Comparison of ENCODE assay signal across 8 cellular contexts in genomic region chr3:45034612-45035252, GRCh38. TPM values are rescaled to one million over a fixed set of nuclear protein-coding genes. Genes with fewer than 3 reads are reported as not detected.
DNase-seq lines count a peak whose midpoint lies in the region; ATAC-seq, FAIRE-seq and TF ChIP-seq lines count a peak whose summit lies in the region.

No MANE protein-coding gene starts in this region.

- no peak for TF ChIP-seq CTCF in RWPE1 (conservative IDR thresholded peaks at IDR 0.05; ENCODE audit: low read depth)

- H3K27ac ChIP-seq in SJCRH30 (no peak overlapping the region), RWPE1 (no peak overlapping the region), small intestine (ENCODE audit: low read depth in 1 of 2, low read length in 1 of 2) (no peak overlapping the region)

- peak; percentile 18 to 27 for DNase-seq in SJCRH30
- peak; percentile 86 for DNase-seq in Right ventricle myocardium superior
- DNase-seq in stimulated activated effector memory CD8-positive, alpha-beta T cell treated with anti-CD3 and anti-CD28 coated beads, Interleukin-12 subunit alpha, Interleukin-12 subunit beta, amount 100 ng/mL, for 72 hours (ENCODE audit: low spot score in 2 of 2) = peak in 1 of 2 donors; percentile 68
- DNase-seq in RWPE1 (ENCODE audit: low spot score) = no peak
- no peak for DNase-seq in SHP77 treated with DMSO at 0.1 percent for 48 hours (lab: John Stamatoyannopoulos, UW)
- DNase-seq in small intestine = no peak

- WGBS in small intestine, 3 donors = 47 to 79% (median 55%) methylated on average over 3 of the region's 3 CpGs

- no peak overlapping the region for H3K27ac Mint-ChIP-seq in stimulated activated effector memory CD8-positive, alpha-beta T cell treated with anti-CD3 and anti-CD28 coated beads, Interleukin-12 subunit alpha, Interleukin-12 subunit beta, amount 100 ng/mL, for 72 hours

- POLR2A ChIA-PET in RWPE1 (lab: Yijun Ruan, JAX; ENCODE audit: low non-redundant PET) = no interaction called here

- intact Hi-C loops in Right ventricle myocardium superior (cut with DNase I) = no loop called here

- H3K36me3 ChIP-seq in SJCRH30 = no peaks in the 10 kb centered on the region
- no peaks in the 10 kb centered on the region for H3K36me3 ChIP-seq in small intestine (ENCODE audit: control insufficient read depth in 2 of 2, insufficient read depth in 2 of 2, low read length in 2 of 2)

- H3K9me3 ChIP-seq in SJCRH30 (replicated peaks) (no peaks in the 10 kb centered on the region), small intestine (ENCODE audit: control insufficient read depth, low read depth) (no peaks in the 10 kb centered on the region)

- H3K4me1 Mint-ChIP-seq in stimulated activated effector memory CD8-positive, alpha-beta T cell treated with anti-CD3 and anti-CD28 coated beads, Interleukin-12 subunit alpha, Interleukin-12 subunit beta, amount 100 ng/mL, for 72 hours = peaks cover 32% of the 10 kb centered on the region

- no peak for FAIRE-seq in small intestine (lab: Jason Lieb, UNC)

- no peak overlapping the region for H3K4me3 ChIP-seq in SJCRH30
- no peak overlapping the region for H3K4me3 ChIP-seq in small intestine (ENCODE audit: low read depth in 1 of 2, low read length in 2 of 2)

- H3K36me3 Mint-ChIP-seq in stimulated activated effector memory CD8-positive, alpha-beta T cell treated with anti-CD3 and anti-CD28 coated beads, Interleukin-12 subunit alpha, Interleukin-12 subunit beta, amount 100 ng/mL, for 72 hours = no peaks in the 10 kb centered on the region

- no peaks in the 10 kb centered on the region for H3K9me3 Mint-ChIP-seq in stimulated activated effector memory CD8-positive, alpha-beta T cell treated with anti-CD3 and anti-CD28 coated beads, Interleukin-12 subunit alpha, Interleukin-12 subunit beta, amount 100 ng/mL, for 72 hours

- CTCF ChIA-PET in RWPE1 (lab: Yijun Ruan, JAX) = no interaction called here

- peak overlapping the region; percentile 60 for H3K4me3 Mint-ChIP-seq in stimulated activated effector memory CD8-positive, alpha-beta T cell treated with anti-CD3 and anti-CD28 coated beads, Interleukin-12 subunit alpha, Interleukin-12 subunit beta, amount 100 ng/mL, for 72 hours

- H3K4me1 ChIP-seq in SJCRH30 (no peaks in the 10 kb centered on the region), small intestine (ENCODE audit: control insufficient read depth in 2 of 2, insufficient read depth in 1 of 2, low read depth in 1 of 2, low read length in 1 of 2) (peaks cover 0 to 4% of the 10 kb centered on the region in 2 donors)

- peak; percentile 38 for ATAC-seq in GM21423 (IDR thresholded peaks at IDR 0.05; ENCODE audit: unreplicated experiment)
- peak; percentile 52 for ATAC-seq in Right ventricle myocardium superior (ENCODE audit: poor library complexity)
- ATAC-seq in stimulated activated effector memory CD8-positive, alpha-beta T cell treated with anti-CD3 and anti-CD28 coated beads, Interleukin-12 subunit alpha, Interleukin-12 subunit beta, amount 100 ng/mL, for 72 hours = peak; percentile 61
- ATAC-seq in HG03280 (IDR thresholded peaks at IDR 0.05; ENCODE audit: unreplicated experiment) = no peak

- H3K27me3 ChIP-seq in SJCRH30 = no peaks in the 10 kb centered on the region; the same call in 1 of the 2 replicates
- H3K27me3 ChIP-seq in small intestine (ENCODE audit: control insufficient read depth in 2 of 2, insufficient read depth in 2 of 2, low read length in 2 of 2) = no peaks in the 10 kb centered on the region

RNA-seq across cellular contexts. Expression of gene CLEC3B, which starts 8.6 kb away (rescaled TPM):
- not detected in 2 replicates for total RNA-seq in SJCRH30 (2014; rRNA removed; shearing (Covaris generic))
- 78.6 TPM for total RNA-seq in Right ventricle myocardium superior
- polyA plus RNA-seq in small intestine = 100 to 1,000 TPM in 1 of 3 donors, 1 to 10 TPM in 2; 2.9 to 103 (median 4.1) TPM

RNA-seq across cellular contexts. Expression of gene EXOSC7, which starts 58.7 kb away (rescaled TPM):
- total RNA-seq in SJCRH30 (2014; rRNA removed; shearing (Covaris generic)) = 41.8 and 49.2 TPM in 2 replicates
- total RNA-seq in Right ventricle myocardium superior = 24.4 TPM
- 10 to 100 TPM; 21.9 to 39.4 (median 21.9) TPM for polyA plus RNA-seq in small intestine

RNA-seq across cellular contexts. Expression of gene ZDHHC3, which starts 58.8 kb away (rescaled TPM):
- total RNA-seq in SJCRH30 (2014; rRNA removed; shearing (Covaris generic)) = 51.4 and 55.6 TPM in 2 replicates
- 35.6 TPM for total RNA-seq in Right ventricle myocardium superior
- 10 to 100 TPM; 54.3 to 61.8 (median 54.8) TPM for polyA plus RNA-seq in small intestine

Comparison
In these comparisons a context has a peak if more than half of its experiments do, and no peak if none do; other contexts are left out.
1. DNase-seq: peak in SJCRH30 (2 of 2) and Right ventricle myocardium superior (single experiment); none in RWPE1 (single experiment), SHP77 treated with DMSO at 0.1 percent for 48 hours (single experiment) and small intestine (single experiment).
2. RNA of gene CLEC3B, which starts 8.6 kb away (total RNA-seq): 78.6 TPM in Right ventricle myocardium superior (single experiment); not detected in SJCRH30; every median in the first group is over 10 times any median in the second.